20 cellular contexts compared by ENCODE assay signal in genomic region chr3:161576733-161577510, GRCh38.
DNase-seq lines count a peak whose midpoint lies in the region; ATAC-seq and TF ChIP-seq lines count a peak whose summit lies in the region.
"Had no signal": no experiment of that assay in that cellular context is flagged by ENCODE, and none has a peak within 500 bp of the region (broad histone marks: within the 10 kb centered on the region; RNA-seq: fewer than 3 reads in every experiment).

No MANE protein-coding gene starts in this region.

- no peak overlapping the region for H2AK5ac ChIP-seq in H9 (ENCODE audit: insufficient read length, low read length)

- no peaks in the 10 kb centered on the region for H3K27me3 Mint-ChIP-seq in H9 (ENCODE audit: low read depth)
- H3K27me3 Mint-ChIP-seq: B cell had no signal

- H3K36me3 Mint-ChIP-seq in H9 (ENCODE audit: insufficient read depth in 1 of 3, low read depth in 3 of 3): no peaks in the 10 kb centered on the region

- H3T11ph ChIP-seq in H9 (ENCODE audit: low read length): no peak overlapping the region

- no peak overlapping the region for H4K91ac ChIP-seq in H9 (ENCODE audit: insufficient read length, low read depth, low read length)

- DNase-seq in H9: no peak
- DNase-seq in NCI-H146 treated with DMSO at 0.1 percent for 48 hours (lab: John Stamatoyannopoulos, UW; ENCODE audit: unreplicated experiment): peak; percentile 59
- peak; percentile 87 for DNase-seq in NCI-H748 treated with DMSO at 0.1 percent for 48 hours (lab: John Stamatoyannopoulos, UW)
- DNase-seq in left kidney (ENCODE audit: low read depth, low spot score): peak; percentile 78
- DNase-seq in GOT3 (lab: John Stamatoyannopoulos, UW): no peak
- DNase-seq: activated naive CD4-positive, alpha-beta T cell treated with Interleukin-2 at 50 U/mL for 16 hours; DND-41; HFFc6; hippocampal formation; IMR-90; kidney glomerular epithelial cell; NCI-H1048; pancreas; stimulated activated naive CD4-positive, alpha-beta T cell; upper lobe of left lung had no signal

- no peak overlapping the region for H3K9ac ChIP-seq in H9 (ENCODE audit: extremely low read depth, insufficient read length, low read length)

- H2BK120ac ChIP-seq in H9 (ENCODE audit: low read depth, low read length, poor library complexity, severe bottlenecking): no peak overlapping the region

- no peak overlapping the region for H3K4me2 ChIP-seq in H9 (ENCODE audit: insufficient read depth, insufficient read length, low read length)
- H3K4me2 ChIP-seq: smooth muscle cell had no signal

- no CpG with 5 or more reads among the region's 9 CpGs for WGBS in H9 (ENCODE audit: extremely low coverage, insufficient read length, low lambda C conversion rate)

- no peak for TF ChIP-seq CTCF in H9 (conservative IDR thresholded peaks at IDR 0.05)

- no peak overlapping the region for H3K14ac ChIP-seq in H9 (ENCODE audit: insufficient read depth, low read length)

- H3K56ac ChIP-seq in H9 (ENCODE audit: insufficient read length, low read depth, low read length): no peak overlapping the region

- H3K27ac ChIP-seq in H9 (ENCODE audit: insufficient read length, low read depth, low read length): no peak overlapping the region
- H3K27ac ChIP-seq: pancreas, upper lobe of left lung had no signal

- no peak overlapping the region for H2BK12ac ChIP-seq in H9 (ENCODE audit: insufficient read length, low read depth, low read length)

- H2AFZ ChIP-seq in H9 (ENCODE audit: low read length): no peak overlapping the region

- H3K27me3 ChIP-seq in H9 (ENCODE audit: insufficient read depth, low read length): no peaks in the 10 kb centered on the region
- H3K27me3 ChIP-seq: pancreas, upper lobe of left lung had no signal

- H3K4me1 ChIP-seq in H9 (ENCODE audit: insufficient read depth, low read length): no peaks in the 10 kb centered on the region
- H3K4me1 ChIP-seq: pancreas, upper lobe of left lung had no signal

- H3K4me1 Mint-ChIP-seq in H9: peaks cover 7 to 12% of the 10 kb centered on the region in 2 experiments; a peak in 3 of 4 replicates
- H3K4me1 Mint-ChIP-seq: B cell had no signal

- H4K5ac ChIP-seq in H9 (ENCODE audit: insufficient read length, low read depth, low read length): no peak overlapping the region

- ATAC-seq in GM18498 (IDR thresholded peaks at IDR 0.05; ENCODE audit: unreplicated experiment): no peak
- ATAC-seq in GM19467 (IDR thresholded peaks at IDR 0.05; ENCODE audit: unreplicated experiment): no peak
- ATAC-seq in HG02938 (IDR thresholded peaks at IDR 0.05; ENCODE audit: unreplicated experiment): no peak
- ATAC-seq: pancreas had no signal

- no peaks in the 10 kb centered on the region for H3K79me1 ChIP-seq in H9 (ENCODE audit: insufficient read depth, low read depth, low read length, poor library complexity, severe bottlenecking)

- no peak overlapping the region for H3K23ac ChIP-seq in H9 (ENCODE audit: insufficient read length, low read depth, low read length)

- H3K9me3 ChIP-seq in H9 (ENCODE audit: control insufficient read depth, low read depth, low read length): no peaks in the 10 kb centered on the region
- H3K9me3 ChIP-seq: pancreas, upper lobe of left lung had no signal

- no peaks in the 10 kb centered on the region for H3K9me3 Mint-ChIP-seq in H9
- H3K9me3 Mint-ChIP-seq: HFFc6 had no signal

- H3K4me3 Mint-ChIP-seq in H9: no peak overlapping the region
- H3K4me3 Mint-ChIP-seq: B cell, HFFc6 had no signal

- H2BK5ac ChIP-seq in H9 (ENCODE audit: insufficient read length, low read length): no peak overlapping the region

- peak overlapping the region in 2 of 3 experiments; percentile 0 to 5; a peak in 2 of 7 replicates for H3K27ac Mint-ChIP-seq in H9
- H3K27ac Mint-ChIP-seq: B cell, HFFc6 had no signal

- H2BK20ac ChIP-seq in H9 (ENCODE audit: low read depth, low read length, poor library complexity, severe bottlenecking): no peak overlapping the region

- no peak overlapping the region for H2BK15ac ChIP-seq in H9 (ENCODE audit: low read depth, low read length)

- no peaks in the 10 kb centered on the region for H3K79me2 ChIP-seq in H9 (ENCODE audit: insufficient read depth, low read length)

- H4K8ac ChIP-seq in H9 (replicated peaks; ENCODE audit: insufficient read length, low read depth, low read length): no peak overlapping the region

- no peaks in the 10 kb centered on the region for H4K20me1 ChIP-seq in H9 (ENCODE audit: control insufficient read depth, insufficient read depth, insufficient read length)

- H3K18ac ChIP-seq in H9 (ENCODE audit: insufficient read length, low read depth, low read length): no peak overlapping the region

- no peak overlapping the region for H3K4ac ChIP-seq in H9 (ENCODE audit: low read depth, low read length)

- no peaks in the 10 kb centered on the region for H3K23me2 ChIP-seq in H9 (ENCODE audit: insufficient read length, low read depth, low read length, poor library complexity, severe bottlenecking)

Comparison
In these comparisons a context has a peak if more than half of its experiments do, and no peak if none do; other contexts are left out.
1. DNase-seq: peak in NCI-H146 treated with DMSO at 0.1 percent for 48 hours (single experiment), NCI-H748 treated with DMSO at 0.1 percent for 48 hours (single experiment) and left kidney (single experiment); none in H9 (single experiment) and GOT3 (single experiment).